1 cellular context compared by ENCODE assay signal in genomic region chr14:104792945-104793702, GRCh38.
TF ChIP-seq lines count a peak whose summit lies in the region.

No MANE protein-coding gene starts in this region.

TF ChIP-seq in K562, 482 proteins besides CTCF, POLR2A, EP300 and RAD21:
- TF ChIP-seq ZFP36 (IDR thresholded peaks at IDR 0.05; ENCODE audit: low read depth, low read length, partially characterized antibody) = peak; percentile 66
- TF ChIP-seq, protein P1, sequence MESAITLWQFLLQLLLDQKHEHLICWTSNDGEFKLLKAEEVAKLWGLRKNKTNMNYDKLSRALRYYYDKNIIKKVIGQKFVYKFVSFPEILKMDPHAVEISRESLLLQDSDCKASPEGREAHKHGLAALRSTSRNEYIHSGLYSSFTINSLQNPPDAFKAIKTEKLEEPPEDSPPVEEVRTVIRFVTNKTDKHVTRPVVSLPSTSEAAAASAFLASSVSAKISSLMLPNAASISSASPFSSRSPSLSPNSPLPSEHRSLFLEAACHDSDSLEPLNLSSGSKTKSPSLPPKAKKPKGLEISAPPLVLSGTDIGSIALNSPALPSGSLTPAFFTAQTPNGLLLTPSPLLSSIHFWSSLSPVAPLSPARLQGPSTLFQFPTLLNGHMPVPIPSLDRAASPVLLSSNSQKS (CRISPR knock-in tag; IDR thresholded peaks at IDR 0.05) = no peak
TF ChIP-seq in K562: peak in this region for 1.
